ENCODE assay signal across 20 cellular contexts in genomic region chr2:27897755-27898154, GRCh38. TPM values are rescaled to one million over a fixed set of nuclear protein-coding genes. Genes with fewer than 3 reads are reported as not detected.
DNase-seq lines count a peak whose midpoint lies in the region; ATAC-seq, FAIRE-seq and TF ChIP-seq lines count a peak whose summit lies in the region.
"Had no signal": no experiment of that assay in that cellular context is flagged by ENCODE, and none has a peak within 500 bp of the region (broad histone marks: within the 10 kb centered on the region; RNA-seq: fewer than 3 reads in every experiment).

No MANE protein-coding gene starts in this region.

- TF ChIP-seq CTCF in activated B cell treated with CpG ODN at 0.5 μM for 24 hours (IDR thresholded peaks at IDR 0.05) = no peak

- no peak overlapping the region for H3K4me3 Mint-ChIP-seq in CD4-positive, CD25-positive, alpha-beta regulatory T cell
- H3K4me3 Mint-ChIP-seq in activated B cell treated with CpG ODN at 0.5 μM for 24 hours = peak overlapping the region; percentile 47
- peak overlapping the region in 5 of 10 donors; percentile 5 to 56 (median 36) for H3K4me3 Mint-ChIP-seq in naive thymus-derived CD4-positive, alpha-beta T cell
- H3K4me3 Mint-ChIP-seq: HFFc6, nephron had no signal

- H3K4me1 ChIP-seq in CD4-positive, CD25-positive, alpha-beta regulatory T cell (ENCODE audit: control insufficient read depth, insufficient read depth, low read length, poor library complexity, severe bottlenecking) = peaks cover 12% of the 10 kb centered on the region
- peaks cover 3 to 7% of the 10 kb centered on the region in 2 donors for H3K4me1 ChIP-seq in naive thymus-derived CD4-positive, alpha-beta T cell (ENCODE audit: control insufficient read depth in 2 of 2, insufficient read depth in 2 of 2, low read length in 2 of 2)
- H3K4me1 ChIP-seq: BE2C, SJCRH30 had no signal

- H3K36me3 ChIP-seq in CD4-positive, CD25-positive, alpha-beta regulatory T cell (ENCODE audit: control insufficient read depth, insufficient read depth, low read length) = peaks cover 23% of the 10 kb centered on the region
- H3K36me3 ChIP-seq in naive thymus-derived CD4-positive, alpha-beta T cell (ENCODE audit: control insufficient read depth in 2 of 3, insufficient read depth in 3 of 3, low read length in 3 of 3) = peaks cover 0 to 18% (median 0%) of the 10 kb centered on the region in 3 experiments
- H3K36me3 ChIP-seq: BE2C had no signal

- H3K27me3 Mint-ChIP-seq in CD4-positive, CD25-positive, alpha-beta regulatory T cell = no peaks in the 10 kb centered on the region
- H3K27me3 Mint-ChIP-seq in activated B cell treated with CpG ODN at 0.5 μM for 24 hours = no peaks in the 10 kb centered on the region
- H3K27me3 Mint-ChIP-seq in naive thymus-derived CD4-positive, alpha-beta T cell = no peaks in the 10 kb centered on the region

- no peak for FAIRE-seq in H54 (lab: Jason Lieb, UNC)

- no peaks in the 10 kb centered on the region for H3K27me3 ChIP-seq in CD4-positive, CD25-positive, alpha-beta regulatory T cell (ENCODE audit: control insufficient read depth, insufficient read depth, low read length)
- no peaks in the 10 kb centered on the region for H3K27me3 ChIP-seq in naive thymus-derived CD4-positive, alpha-beta T cell (ENCODE audit: control insufficient read depth in 2 of 2, insufficient read depth in 2 of 2, low read length in 2 of 2)
- H3K27me3 ChIP-seq: BE2C, heart right ventricle, SJCRH30, tibial nerve had no signal

- no peak for TF ChIP-seq POLR2A in H54 (IDR thresholded peaks at IDR 0.05; ENCODE audit: low read depth, low read length)

- CTCF ChIA-PET in activated B cell treated with CpG ODN at 0.5 μM for 24 hours (lab: Charles Lee) = no interaction called here
- CTCF ChIA-PET in naive thymus-derived CD4-positive, alpha-beta T cell (lab: Charles Lee) = no interaction called here

- H3K27ac ChIP-seq in CD4-positive, CD25-positive, alpha-beta regulatory T cell (ENCODE audit: insufficient read depth, low read length, poor library complexity, severe bottlenecking) = no peak overlapping the region
- H3K27ac ChIP-seq in naive thymus-derived CD4-positive, alpha-beta T cell (ENCODE audit: low read depth, low read length) = peak overlapping the region; percentile 35
- H3K27ac ChIP-seq: SJCRH30 had no signal

- H3K9me3 Mint-ChIP-seq in CD4-positive, CD25-positive, alpha-beta regulatory T cell = no peaks in the 10 kb centered on the region
- no peaks in the 10 kb centered on the region for H3K9me3 Mint-ChIP-seq in activated B cell treated with CpG ODN at 0.5 μM for 24 hours
- peaks cover 0 to 5% (median 0%) of the 10 kb centered on the region in 11 donors for H3K9me3 Mint-ChIP-seq in naive thymus-derived CD4-positive, alpha-beta T cell
- H3K9me3 Mint-ChIP-seq: HFFc6, nephron had no signal

- POLR2A ChIA-PET in activated B cell treated with CpG ODN at 0.5 μM for 24 hours (lab: Charles Lee) = no interaction called here
- POLR2A ChIA-PET in naive thymus-derived CD4-positive, alpha-beta T cell (lab: Charles Lee) = no interaction called here

- peaks cover 17 to 71% (median 52%) of the 10 kb centered on the region in 4 donors for H3K4me1 Mint-ChIP-seq in CD4-positive, CD25-positive, alpha-beta regulatory T cell
- H3K4me1 Mint-ChIP-seq in activated B cell treated with CpG ODN at 0.5 μM for 24 hours = peaks cover 54% of the 10 kb centered on the region
- H3K4me1 Mint-ChIP-seq in naive thymus-derived CD4-positive, alpha-beta T cell = peaks cover 26 to 61% (median 52%) of the 10 kb centered on the region in 7 donors

- intact Hi-C loops in activated B cell treated with CpG ODN at 0.5 μM for 24 hours (cut with micrococcal nuclease) = loop anchor here (10.0 kb wide), 1 partner anchor 1553 kb away; the partner anchor contains the start of genes ADGRF3 and SELENOI
- intact Hi-C loops in naive thymus-derived CD4-positive, alpha-beta T cell (cut with micrococcal nuclease) = loop anchor here (10.0 kb wide), 3 partner anchors 193 to 997 kb away; partner anchors contain the start of genes ATRAID (in 1 of the 2), CAD (in 1 of the 2), SLC5A6 (in 1 of the 2) and WDR43 (in 1 of the 2)

- no peaks in the 10 kb centered on the region for H3K9me3 ChIP-seq in CD4-positive, CD25-positive, alpha-beta regulatory T cell (ENCODE audit: control insufficient read depth in 2 of 2, low read length in 2 of 2)
- no peaks in the 10 kb centered on the region for H3K9me3 ChIP-seq in naive thymus-derived CD4-positive, alpha-beta T cell (ENCODE audit: control insufficient read depth in 2 of 3, low read length in 3 of 3)
- H3K9me3 ChIP-seq: BE2C, heart right ventricle, SJCRH30, tibial nerve had no signal

- no peak for ATAC-seq in CD4-positive, CD25-positive, alpha-beta regulatory T cell (ENCODE audit: low read depth in 2 of 2)
- ATAC-seq in activated B cell treated with CpG ODN at 0.5 μM for 24 hours (ENCODE audit: low read depth) = peak; percentile 49
- ATAC-seq in naive thymus-derived CD4-positive, alpha-beta T cell = peak; percentile 60
- no peak for ATAC-seq in GM19455 (IDR thresholded peaks at IDR 0.05; ENCODE audit: unreplicated experiment)
- ATAC-seq in HG02885 (IDR thresholded peaks at IDR 0.05; ENCODE audit: poor library complexity, unreplicated experiment) = no peak
- ATAC-seq: heart right ventricle had no signal

- peak overlapping the region; percentile 33 to 83 (median 77) for H3K27ac Mint-ChIP-seq in CD4-positive, CD25-positive, alpha-beta regulatory T cell
- H3K27ac Mint-ChIP-seq in activated B cell treated with CpG ODN at 0.5 μM for 24 hours = peak overlapping the region; percentile 86
- peak overlapping the region; percentile 26 to 88 (median 52) for H3K27ac Mint-ChIP-seq in naive thymus-derived CD4-positive, alpha-beta T cell
- H3K27ac Mint-ChIP-seq: HFFc6, nephron had no signal

- H3K36me3 Mint-ChIP-seq in CD4-positive, CD25-positive, alpha-beta regulatory T cell = peaks cover 49% of the 10 kb centered on the region
- peaks cover 72% of the 10 kb centered on the region for H3K36me3 Mint-ChIP-seq in activated B cell treated with CpG ODN at 0.5 μM for 24 hours (ENCODE audit: low read depth)
- H3K36me3 Mint-ChIP-seq in naive thymus-derived CD4-positive, alpha-beta T cell = peaks cover 7 to 77% (median 55%) of the 10 kb centered on the region in 5 donors

- DNase-seq in CD4-positive, CD25-positive, alpha-beta regulatory T cell = no peak
- DNase-seq in Kasumi-1 (lab: John Stamatoyannopoulos, UW) (peak; percentile 41 to 56), activated B cell treated with CpG ODN at 0.5 μM for 24 hours (no peak), H54 (ENCODE audit: insufficient read length, low spot score) (no peak), ureter (ENCODE audit: low spot score) (no peak)
- no peak for DNase-seq in naive thymus-derived CD4-positive, alpha-beta T cell
- DNase-seq: activated CD4-positive, alpha-beta T cell treated with anti-CD3 and anti-CD28 coated beads, Interleukin-2, amount 50 U/mL, for 1 hour; BE2C; DMS79 treated with DMSO at 0.1 percent for 48 hours; effector memory CD4-positive, alpha-beta T cell; heart right ventricle; HFFc6; NCI-H187; NCI-H446; SJCRH30 had no signal

- no peak overlapping the region for H3K4me3 ChIP-seq in CD4-positive, CD25-positive, alpha-beta regulatory T cell (ENCODE audit: low read depth, low read length)
- no peak overlapping the region for H3K4me3 ChIP-seq in naive thymus-derived CD4-positive, alpha-beta T cell (ENCODE audit: low read length)
- H3K4me3 ChIP-seq: heart right ventricle, lung, SJCRH30, tibial nerve had no signal

RNA-seq across cellular contexts. Expression of gene BABAM2, which starts 7.2 kb away (rescaled TPM):
- total RNA-seq in CD4-positive, CD25-positive, alpha-beta regulatory T cell = 42.9 TPM
- polyA plus RNA-seq in CD4-positive, CD25-positive, alpha-beta regulatory T cell = 10 to 100 TPM; 53.9 to 70.0 (median 58.8) TPM
- total RNA-seq in activated B cell treated with CpG ODN at 0.5 μM for 24 hours = 51.9 and 55.6 TPM in 2 replicates
- 10 to 100 TPM; 34.2 to 55.8 (median 40.3) TPM for total RNA-seq in naive thymus-derived CD4-positive, alpha-beta T cell
- 10 to 100 TPM; 44.2 to 58.2 TPM for polyA plus RNA-seq in naive thymus-derived CD4-positive, alpha-beta T cell
- 76.3 TPM for total RNA-seq in ureter

RNA-seq across cellular contexts. Expression of gene RBKS, which starts 7.6 kb away (rescaled TPM):
- total RNA-seq in CD4-positive, CD25-positive, alpha-beta regulatory T cell = 25.3 TPM
- polyA plus RNA-seq in CD4-positive, CD25-positive, alpha-beta regulatory T cell = 1 to 10 TPM; 3.7 to 4.2 (median 3.9) TPM
- 2.5 and 3.1 TPM in 2 replicates for total RNA-seq in activated B cell treated with CpG ODN at 0.5 μM for 24 hours
- total RNA-seq in naive thymus-derived CD4-positive, alpha-beta T cell = 10 to 100 TPM in 1 of 5 experiments, 1 to 10 TPM in 4; 1.5 to 10.8 (median 2.0) TPM
- 1 to 10 TPM; 3.2 to 5.5 TPM for polyA plus RNA-seq in naive thymus-derived CD4-positive, alpha-beta T cell
- 5.2 TPM for total RNA-seq in ureter

Comparison
In these comparisons a context has a peak if more than half of its experiments do, and no peak if none do; other contexts are left out.
1. ATAC-seq: peak in activated B cell treated with CpG ODN at 0.5 μM for 24 hours (single experiment) and naive thymus-derived CD4-positive, alpha-beta T cell (single experiment); none in CD4-positive, CD25-positive, alpha-beta regulatory T cell (0 of 2), GM19455 (single experiment) and HG02885 (single experiment).
2. DNase-seq: peak in Kasumi-1 (2 of 2); none in CD4-positive, CD25-positive, alpha-beta regulatory T cell (0 of 3), activated B cell treated with CpG ODN at 0.5 μM for 24 hours (single experiment), naive thymus-derived CD4-positive, alpha-beta T cell (0 of 9), H54 (single experiment) and ureter (single experiment).
3. Peak in every context shown above with its lines, with median percentiles within 50 percentile points of each other: H3K27ac Mint-ChIP-seq.